ENCODE assay signal across 21 cellular contexts in genomic region chr2:42947809-42948595, GRCh38.
A peak's percentile ranks its signal among the peaks of the same experiment; 100 is the strongest.
DNase-seq lines count a peak whose midpoint lies in the region; TF ChIP-seq lines count a peak whose summit lies in the region.
"Had no signal": no experiment of that assay in that cellular context is flagged by ENCODE, and none has a peak within 500 bp of the region (broad histone marks: within the 10 kb centered on the region; RNA-seq: fewer than 3 reads in every experiment).

No MANE protein-coding gene starts in this region.

- no peak overlapping the region for H3K4me3 ChIP-seq in stomach
- H3K4me3 ChIP-seq: heart left ventricle, skin epidermis, upper lobe of right lung had no signal

- no peaks in the 10 kb centered on the region for H3K9me3 ChIP-seq in KOPT-K1 (ENCODE audit: insufficient read depth, low read length, poor library complexity, severe bottlenecking)
- no peaks in the 10 kb centered on the region for H3K9me3 ChIP-seq in stomach
- H3K9me3 ChIP-seq: upper lobe of right lung had no signal

- TF ChIP-seq CTCF in stomach (IDR thresholded peaks at IDR 0.05): no peak

- TF ChIP-seq EP300 in stomach (IDR thresholded peaks at IDR 0.05): no peak

- DNase-seq in SIG-M5 treated with dmso at 0.1 percent for 504 hours (lab: John Stamatoyannopoulos, UW; ENCODE audit: unreplicated experiment) (peak; percentile 25), SIG-M5 (lab: John Stamatoyannopoulos, UW) (no peak), fibroblast of gingiva (ENCODE audit: low read depth) (peak; percentile 52), stomach (no peak), GM19240 (ENCODE audit: insufficient read length, low spot score) (no peak), dermis blood vessel endothelial cell (no peak), T-helper 9 cell (no peak)
- DNase-seq: AML-193; central memory CD4-positive, alpha-beta T cell; Kasumi-1; mammary epithelial cell; NCI-H1092; NCI-H1930; NCI-H526 treated with DMSO at 0.1 percent for 48 hours; nucleus accumbens; RPMI8226; upper lobe of right lung; WERI-Rb-1 had no signal

- H3K36me3 ChIP-seq in KOPT-K1 (ENCODE audit: insufficient read depth, low read length): no peaks in the 10 kb centered on the region
- H3K36me3 ChIP-seq in stomach: no peaks in the 10 kb centered on the region
- H3K36me3 ChIP-seq: heart left ventricle, upper lobe of right lung, WERI-Rb-1 had no signal

- intact Hi-C loops in stomach (cut with DNase I; ENCODE audit: low total_unique reads): loop anchor here (10.0 kb wide), 1 partner anchor 93 kb away; no protein-coding TSS in a partner anchor

- H3K27me3 ChIP-seq in stomach: no peaks in the 10 kb centered on the region
- H3K27me3 ChIP-seq: heart left ventricle, upper lobe of right lung had no signal

- TF ChIP-seq POLR2A in stomach (IDR thresholded peaks at IDR 0.05): no peak

- WGBS in stomach, 5 donors: 65 to 78% (median 71%) methylated on average over 2 of the region's 2 CpGs

- peak overlapping the region; percentile 78 for H3K27ac ChIP-seq in KOPT-K1 (ENCODE audit: low read depth, low read length, poor library complexity, severe bottlenecking)
- peak overlapping the region in 4 of 5 donors; percentile 39 to 71 (median 64) for H3K27ac ChIP-seq in stomach
- H3K27ac ChIP-seq: upper lobe of right lung, WERI-Rb-1 had no signal

- peaks cover 10 to 47% (median 32%) of the 10 kb centered on the region in 4 donors for H3K4me1 ChIP-seq in stomach

Comparison
In these comparisons a context has a peak if more than half of its experiments do, and no peak if none do; other contexts are left out.
1. DNase-seq: peak in SIG-M5 treated with dmso at 0.1 percent for 504 hours (single experiment) and fibroblast of gingiva (single experiment); none in SIG-M5 (single experiment), stomach (single experiment), GM19240 (single experiment), dermis blood vessel endothelial cell (single experiment) and T-helper 9 cell (single experiment).